ENCODE assay signal across 14 cellular contexts in the genomic region with DNA sequence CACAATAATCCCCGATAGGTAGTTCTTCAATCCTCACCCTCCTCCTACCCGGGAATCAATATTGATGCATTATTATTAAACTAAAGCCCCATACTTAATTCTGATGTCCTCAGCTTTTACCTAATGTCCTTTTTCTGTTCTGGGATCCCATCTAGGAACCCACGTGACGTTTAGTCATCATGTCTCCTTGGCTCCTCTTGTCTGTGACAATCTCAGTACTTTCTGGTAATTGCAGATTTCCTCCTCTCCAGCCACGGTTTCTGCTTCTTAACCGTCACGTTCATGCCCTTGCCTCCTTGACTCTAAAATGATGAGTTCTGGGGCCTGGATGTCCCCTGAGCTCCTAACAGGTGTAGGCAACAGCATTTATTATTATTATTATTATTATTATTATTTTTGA. TPM values are rescaled to one million over a fixed set of nuclear protein-coding genes. Genes with fewer than 3 reads are reported as not detected.
DNase-seq lines count a peak whose midpoint lies in the region; ATAC-seq, FAIRE-seq and TF ChIP-seq lines count a peak whose summit lies in the region.
"Had no signal": no experiment of that assay in that cellular context is flagged by ENCODE, and none has a peak within 500 bp of the region (broad histone marks: within the 10 kb centered on the region; RNA-seq: fewer than 3 reads in every experiment).

No MANE protein-coding gene starts in this region.

- H3K36me3 ChIP-seq in HCT116 (ENCODE audit: control insufficient read depth in 1 of 2, insufficient read depth in 2 of 2, low read length in 2 of 2) (no peaks in the 10 kb centered on the region), RWPE2 (ENCODE audit: low read depth) (peaks cover 5% of the 10 kb centered on the region; the same call in 1 of the 2 replicates)

- DNase-seq in AML-193 (lab: John Stamatoyannopoulos, UW) (peak; percentile 18 to 32), HCT116 (ENCODE audit: low read depth, low spot score) (peak; percentile 18), RWPE2 (ENCODE audit: low spot score) (no peak), left lobe of liver (ENCODE audit: low spot score) (peak; percentile 18), H54 (ENCODE audit: insufficient read length, low spot score) (no peak), HK-2 (ENCODE audit: unreplicated experiment) (no peak)
- DNase-seq: activated CD8-positive, alpha-beta T cell treated with anti-CD3 and anti-CD28 coated beads, Interleukin-2, amount 10 ng/mL, durations not matched to agents 7 days and 5 days; activated naive CD4-positive, alpha-beta T cell; Karpas-422; NCI-H2171 treated with DMSO at 0.1 percent for 48 hours; psoas muscle had no signal

- ATAC-seq in HCT116 (no peak), RWPE2 (ENCODE audit: low read depth) (no peak), left lobe of liver (no peak), HG03139 (IDR thresholded peaks at IDR 0.05; ENCODE audit: unreplicated experiment) (no peak), GM19452 (IDR thresholded peaks at IDR 0.05; ENCODE audit: unreplicated experiment) (no peak)
- ATAC-seq: activated CD8-positive, alpha-beta T cell treated with anti-CD3 and anti-CD28 coated beads, Interleukin-2, amount 10 ng/mL, durations not matched to agents 7 days and 5 days had no signal

- peak overlapping the region in 1 of 2 experiments; percentile 8; a peak in 2 of 4 replicates for H3K4me3 ChIP-seq in HCT116 (replicated peaks in 1 of 2; ENCODE audit: low read depth in 1 of 2, low read length in 2 of 2)
- H3K4me3 ChIP-seq in RWPE2 (ENCODE audit: severe bottlenecking): no peak overlapping the region
- H3K4me3 ChIP-seq: psoas muscle had no signal

- RAD21 ChIA-PET in HCT116 (lab: Charles Lee; ENCODE audit: low non-redundant PET in 1 of 2, low total read pairs in 2 of 2, uncharacterized antibody in 2 of 2, unreplicated experiment in 2 of 2): no interaction called here

- H3K9me3 ChIP-seq in HCT116 (ENCODE audit: control insufficient read depth in 1 of 2, insufficient read depth in 1 of 2, low read depth in 1 of 2, low read length in 2 of 2) (no peaks in the 10 kb centered on the region), RWPE2 (ENCODE audit: severe bottlenecking) (no peaks in the 10 kb centered on the region)
- H3K9me3 ChIP-seq: psoas muscle had no signal

- H3K9ac ChIP-seq in HCT116 (ENCODE audit: low read length): peak overlapping the region; percentile 30

- FAIRE-seq in H54 (lab: Jason Lieb, UNC): no peak

- H2AFZ ChIP-seq in HCT116 (ENCODE audit: low read depth, low read length, poor library complexity, severe bottlenecking): peak overlapping the region; percentile 89

- TF ChIP-seq CTCF in HCT116 (IDR thresholded peaks at IDR 0.05 in 2 of 3, conservative IDR thresholded peaks at IDR 0.05 in 1 of 3; ENCODE audit: borderline replicate concordance in 1 of 3, insufficient read depth in 1 of 3, low read depth in 2 of 3, low read length in 2 of 3) (no peak), RWPE2 (IDR thresholded peaks at IDR 0.05; ENCODE audit: poor library complexity, severe bottlenecking) (no peak)

- H4K20me1 ChIP-seq in HCT116 (ENCODE audit: insufficient read depth): no peaks in the 10 kb centered on the region; the same call in 1 of the 2 replicates

- H3K4me2 ChIP-seq in HCT116 (ENCODE audit: low read length): peak overlapping the region; percentile 60

- TF ChIP-seq POLR2A in HCT116 (IDR thresholded peaks at IDR 0.05; ENCODE audit: borderline replicate concordance, extremely low read depth, insufficient read depth, insufficient read length) (no peak), H54 (IDR thresholded peaks at IDR 0.05; ENCODE audit: low read depth, low read length) (no peak)

- intact Hi-C loops in HCT116 (cut with micrococcal nuclease): loop anchor here (2.0 to 5.0 kb wide), 2 partner anchors 91 to 99 kb away; a partner anchor contains a TSS

- CTCF ChIA-PET in HCT116 (lab: Charles Lee): no interaction called here

- POLR2A ChIA-PET in HCT116 (lab: Charles Lee): no interaction called here

- no peak for TF ChIP-seq RAD21 in HCT116 (IDR thresholded peaks at IDR 0.05; ENCODE audit: low read depth)

- H3K9me2 ChIP-seq in HCT116 (ENCODE audit: insufficient read depth): no peaks in the 10 kb centered on the region

- H3K27me3 ChIP-seq in HCT116 (ENCODE audit: insufficient read depth, low read length) (no peaks in the 10 kb centered on the region), RWPE2 (ENCODE audit: insufficient read depth, poor library complexity, severe bottlenecking) (no peaks in the 10 kb centered on the region)

- H3K27ac ChIP-seq in HCT116 (ENCODE audit: low read depth, low read length) (peak overlapping the region; percentile 29; the same call in 1 of the 2 replicates), RWPE2 (ENCODE audit: poor library complexity, severe bottlenecking) (peak overlapping the region; percentile 45)
- H3K27ac ChIP-seq: psoas muscle had no signal

- no TSS peak for BruUV-seq in HCT116 (replicated peaks; lab: Mats Ljungman, UMichigan)

- H3K79me2 ChIP-seq in HCT116 (ENCODE audit: insufficient read depth, low read length): peaks cover 16% of the 10 kb centered on the region

- peaks cover 37 to 65% of the 10 kb centered on the region in 2 experiments for H3K4me1 ChIP-seq in HCT116 (ENCODE audit: control insufficient read depth in 1 of 2, insufficient read depth in 2 of 2, low read length in 2 of 2)
- peaks cover 25% of the 10 kb centered on the region for H3K4me1 ChIP-seq in RWPE2 (ENCODE audit: insufficient read depth, poor library complexity, severe bottlenecking)

TF ChIP-seq in HCT116, 20 proteins besides CTCF, POLR2A, EP300 and RAD21 (continues in another document):
- TF ChIP-seq FOSL1 (IDR thresholded peaks at IDR 0.05; ENCODE audit: low read depth) (no peak), YY1 (IDR thresholded peaks at IDR 0.05; ENCODE audit: extremely low read depth, insufficient replicate concordance, low read depth, low read length) (no peak), CBX3 (IDR thresholded peaks at IDR 0.05; ENCODE audit: low read depth) (no peak), SIN3A (IDR thresholded peaks at IDR 0.05; ENCODE audit: low read depth) (no peak), POLR2AphosphoS5 (IDR thresholded peaks at IDR 0.05; ENCODE audit: low read depth, low read length) (no peak), EZH2 (IDR thresholded peaks at IDR 0.05) (no peak), ZFX (IDR thresholded peaks at IDR 0.05) (no peak), TCF7L2 (IDR thresholded peaks at IDR 0.05; ENCODE audit: borderline replicate concordance, extremely low read depth, insufficient read depth, insufficient read length) (no peak), ELF1 (IDR thresholded peaks at IDR 0.05; ENCODE audit: borderline replicate concordance, low read depth) (no peak), SRF (IDR thresholded peaks at IDR 0.05; ENCODE audit: low read depth) (no peak), CEBPB (IDR thresholded peaks at IDR 0.05; ENCODE audit: low read depth) (no peak), SP1 (IDR thresholded peaks at IDR 0.05; ENCODE audit: low read depth) (no peak), EZH2phosphoT487 (IDR thresholded peaks at IDR 0.05; ENCODE audit: borderline replicate concordance) (no peak), ZNF274 (IDR thresholded peaks at IDR 0.05; ENCODE audit: low read depth, low read length) (no peak), EGR1 (IDR thresholded peaks at IDR 0.05; ENCODE audit: low read depth) (no peak)
- TF ChIP-seq, protein P1, sequence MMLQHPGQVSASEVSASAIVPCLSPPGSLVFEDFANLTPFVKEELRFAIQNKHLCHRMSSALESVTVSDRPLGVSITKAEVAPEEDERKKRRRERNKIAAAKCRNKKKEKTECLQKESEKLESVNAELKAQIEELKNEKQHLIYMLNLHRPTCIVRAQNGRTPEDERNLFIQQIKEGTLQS (IDR thresholded peaks at IDR 0.05): no peak
- TF ChIP-seq, protein P2, sequence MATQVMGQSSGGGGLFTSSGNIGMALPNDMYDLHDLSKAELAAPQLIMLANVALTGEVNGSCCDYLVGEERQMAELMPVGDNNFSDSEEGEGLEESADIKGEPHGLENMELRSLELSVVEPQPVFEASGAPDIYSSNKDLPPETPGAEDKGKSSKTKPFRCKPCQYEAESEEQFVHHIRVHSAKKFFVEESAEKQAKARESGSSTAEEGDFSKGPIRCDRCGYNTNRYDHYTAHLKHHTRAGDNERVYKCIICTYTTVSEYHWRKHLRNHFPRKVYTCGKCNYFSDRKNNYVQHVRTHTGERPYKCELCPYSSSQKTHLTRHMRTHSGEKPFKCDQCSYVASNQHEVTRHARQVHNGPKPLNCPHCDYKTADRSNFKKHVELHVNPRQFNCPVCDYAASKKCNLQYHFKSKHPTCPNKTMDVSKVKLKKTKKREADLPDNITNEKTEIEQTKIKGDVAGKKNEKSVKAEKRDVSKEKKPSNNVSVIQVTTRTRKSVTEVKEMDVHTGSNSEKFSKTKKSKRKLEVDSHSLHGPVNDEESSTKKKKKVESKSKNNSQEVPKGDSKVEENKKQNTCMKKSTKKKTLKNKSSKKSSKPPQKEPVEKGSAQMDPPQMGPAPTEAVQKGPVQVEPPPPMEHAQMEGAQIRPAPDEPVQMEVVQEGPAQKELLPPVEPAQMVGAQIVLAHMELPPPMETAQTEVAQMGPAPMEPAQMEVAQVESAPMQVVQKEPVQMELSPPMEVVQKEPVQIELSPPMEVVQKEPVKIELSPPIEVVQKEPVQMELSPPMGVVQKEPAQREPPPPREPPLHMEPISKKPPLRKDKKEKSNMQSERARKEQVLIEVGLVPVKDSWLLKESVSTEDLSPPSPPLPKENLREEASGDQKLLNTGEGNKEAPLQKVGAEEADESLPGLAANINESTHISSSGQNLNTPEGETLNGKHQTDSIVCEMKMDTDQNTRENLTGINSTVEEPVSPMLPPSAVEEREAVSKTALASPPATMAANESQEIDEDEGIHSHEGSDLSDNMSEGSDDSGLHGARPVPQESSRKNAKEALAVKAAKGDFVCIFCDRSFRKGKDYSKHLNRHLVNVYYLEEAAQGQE (IDR thresholded peaks at IDR 0.05; ENCODE audit: low read depth): no peak

RNA-seq across cellular contexts. Expression of a gene that starts 2.9 kb away (rescaled TPM):
- total RNA-seq in HCT116 (2021; ENCODE audit: unreplicated experiment) (52.0 TPM), left lobe of liver (17.9 TPM)
- 35.3 and 48.1 TPM in 2 replicates for polyA plus RNA-seq in HCT116 (2012)

RNA-seq across cellular contexts. Expression of a gene that starts 43.8 kb away (rescaled TPM):
- total RNA-seq in HCT116 (2021; ENCODE audit: unreplicated experiment) (not detected), left lobe of liver (not detected)
- not detected in 2 replicates for polyA plus RNA-seq in HCT116 (2012)
- total RNA-seq: esophagus mucosa, psoas muscle had no signal
- polyA plus RNA-seq: psoas muscle had no signal

Comparison
In these comparisons a context has a peak if more than half of its experiments do, and no peak if none do; other contexts are left out.
1. DNase-seq: peak in AML-193 (2 of 2), HCT116 (single experiment) and left lobe of liver (single experiment); none in RWPE2 (single experiment), H54 (single experiment) and HK-2 (single experiment).